ENCODE assay signal across 17 cellular contexts in the genomic region with DNA sequence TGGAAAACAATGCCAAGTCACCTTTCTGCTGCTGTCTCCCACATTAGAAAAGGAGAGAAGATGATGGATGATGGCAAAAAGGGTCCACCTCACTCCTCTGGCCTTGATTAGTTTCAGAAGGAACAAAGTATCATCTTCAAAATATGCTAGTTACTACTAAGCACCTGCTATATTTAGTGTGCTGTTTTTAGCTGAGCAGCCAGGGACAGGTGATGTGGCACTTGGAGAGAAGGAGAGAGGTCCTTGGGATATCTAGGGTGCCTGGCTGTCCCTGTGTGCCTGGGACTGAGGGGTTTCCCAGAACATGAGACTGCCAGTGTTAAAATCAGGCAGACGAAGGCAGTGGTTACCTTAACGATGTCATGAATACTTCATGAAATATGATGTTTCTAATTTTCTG.
DNase-seq lines count a peak whose midpoint lies in the region; ATAC-seq and TF ChIP-seq lines count a peak whose summit lies in the region.
"Had no signal": no experiment of that assay in that cellular context is flagged by ENCODE, and none has a peak within 500 bp of the region (broad histone marks: within the 10 kb centered on the region; RNA-seq: fewer than 3 reads in every experiment).

No MANE protein-coding gene starts in this region.

- H3K4me3 ChIP-seq in left ventricle myocardium inferior (no peak overlapping the region), KMS-11 (IDR thresholded peaks at IDR 0.05; ENCODE audit: insufficient read depth, low read depth, low read length) (no peak overlapping the region), psoas muscle (no peak overlapping the region)
- H3K4me3 ChIP-seq: GM23338 had no signal

- DNase-seq in left ventricle myocardium superior (no peak), left ventricle myocardium inferior (no peak), psoas muscle (no peak), SW 1271 (lab: John Stamatoyannopoulos, UW) (no peak), midbrain (lab: John Stamatoyannopoulos, UW) (no peak), foreskin keratinocyte (no peak)
- DNase-seq: C1 segment of cervical spinal cord; CD4-positive, CD25-positive, alpha-beta regulatory T cell; CD8-positive, alpha-beta T cell; DMS153; DND-41; H9 had no signal

- H3K27me3 ChIP-seq in left ventricle myocardium inferior (ENCODE audit: low read depth): no peaks in the 10 kb centered on the region
- no peaks in the 10 kb centered on the region for H3K27me3 ChIP-seq in KMS-11 (ENCODE audit: insufficient read depth, low read depth)
- H3K27me3 ChIP-seq in psoas muscle (ENCODE audit: insufficient read depth in 3 of 3, low read length in 2 of 3): no peaks in the 10 kb centered on the region
- H3K27me3 ChIP-seq in foreskin keratinocyte: no peaks in the 10 kb centered on the region

- H3K9me3 ChIP-seq in left ventricle myocardium inferior (replicated peaks): no peaks in the 10 kb centered on the region
- H3K9me3 ChIP-seq in psoas muscle: no peaks in the 10 kb centered on the region
- H3K9me3 ChIP-seq: Caco-2 had no signal

- peak; percentile 81 for ATAC-seq in left ventricle myocardium superior
- peak in 3 of 4 donors; percentile 46 to 71 (median 65) for ATAC-seq in psoas muscle
- ATAC-seq in foreskin keratinocyte: no peak
- ATAC-seq: CD8-positive, alpha-beta T cell; HCT116 had no signal

- TF ChIP-seq CTCF in left ventricle myocardium inferior (IDR thresholded peaks at IDR 0.05; ENCODE audit: borderline replicate concordance): no peak
- no peak for TF ChIP-seq CTCF in KMS-11 (conservative IDR thresholded peaks at IDR 0.05; ENCODE audit: low read depth, low read length)
- no peak for TF ChIP-seq CTCF in VCaP (conservative IDR thresholded peaks at IDR 0.05)
- no peak for TF ChIP-seq CTCF in psoas muscle (IDR thresholded peaks at IDR 0.05)
- no peak for TF ChIP-seq CTCF in foreskin keratinocyte (conservative IDR thresholded peaks at IDR 0.05)

- H3K36me3 ChIP-seq in left ventricle myocardium inferior: no peaks in the 10 kb centered on the region
- H3K36me3 ChIP-seq in KMS-11 (ENCODE audit: insufficient read depth): no peaks in the 10 kb centered on the region
- no peaks in the 10 kb centered on the region for H3K36me3 ChIP-seq in psoas muscle (ENCODE audit: insufficient read depth in 1 of 2, low read depth in 1 of 2)

- 17 to 60% (median 32%) methylated on average over 2 of the region's 2 CpGs for WGBS in psoas muscle, 3 donors

- intact Hi-C loops in left ventricle myocardium superior (cut with micrococcal nuclease): no loop called here
- intact Hi-C loops in left ventricle myocardium inferior (cut with micrococcal nuclease): no loop called here
- intact Hi-C loops in psoas muscle (cut with DNase I): no loop called here

- no peaks in the 10 kb centered on the region for H3K79me2 ChIP-seq in KMS-11 (ENCODE audit: insufficient read depth, low read depth)

- no peak overlapping the region for H3K9ac ChIP-seq in KMS-11

- H3K27ac ChIP-seq in left ventricle myocardium inferior (replicated peaks) (no peak overlapping the region), KMS-11 (no peak overlapping the region), VCaP (peak overlapping the region; percentile 74), psoas muscle (no peak overlapping the region), foreskin keratinocyte (no peak overlapping the region)

- no peaks in the 10 kb centered on the region for H4K20me1 ChIP-seq in KMS-11 (ENCODE audit: insufficient read depth)

- H3K4me1 ChIP-seq in left ventricle myocardium inferior (peaks cover 18% of the 10 kb centered on the region), KMS-11 (ENCODE audit: low read depth, poor library complexity, severe bottlenecking) (peaks cover 31% of the 10 kb centered on the region), psoas muscle (peaks cover 21% of the 10 kb centered on the region), foreskin keratinocyte (peaks cover 13% of the 10 kb centered on the region)

- H2AFZ ChIP-seq in KMS-11 (ENCODE audit: low read depth): no peak overlapping the region
- H2AFZ ChIP-seq: GM23338 had no signal

- H3K4me2 ChIP-seq in KMS-11: peak overlapping the region; percentile 47; the same call in 1 of the 2 replicates
- H3K4me2 ChIP-seq: GM23338 had no signal
